8 cellular contexts compared by ENCODE assay signal in the genomic region with DNA sequence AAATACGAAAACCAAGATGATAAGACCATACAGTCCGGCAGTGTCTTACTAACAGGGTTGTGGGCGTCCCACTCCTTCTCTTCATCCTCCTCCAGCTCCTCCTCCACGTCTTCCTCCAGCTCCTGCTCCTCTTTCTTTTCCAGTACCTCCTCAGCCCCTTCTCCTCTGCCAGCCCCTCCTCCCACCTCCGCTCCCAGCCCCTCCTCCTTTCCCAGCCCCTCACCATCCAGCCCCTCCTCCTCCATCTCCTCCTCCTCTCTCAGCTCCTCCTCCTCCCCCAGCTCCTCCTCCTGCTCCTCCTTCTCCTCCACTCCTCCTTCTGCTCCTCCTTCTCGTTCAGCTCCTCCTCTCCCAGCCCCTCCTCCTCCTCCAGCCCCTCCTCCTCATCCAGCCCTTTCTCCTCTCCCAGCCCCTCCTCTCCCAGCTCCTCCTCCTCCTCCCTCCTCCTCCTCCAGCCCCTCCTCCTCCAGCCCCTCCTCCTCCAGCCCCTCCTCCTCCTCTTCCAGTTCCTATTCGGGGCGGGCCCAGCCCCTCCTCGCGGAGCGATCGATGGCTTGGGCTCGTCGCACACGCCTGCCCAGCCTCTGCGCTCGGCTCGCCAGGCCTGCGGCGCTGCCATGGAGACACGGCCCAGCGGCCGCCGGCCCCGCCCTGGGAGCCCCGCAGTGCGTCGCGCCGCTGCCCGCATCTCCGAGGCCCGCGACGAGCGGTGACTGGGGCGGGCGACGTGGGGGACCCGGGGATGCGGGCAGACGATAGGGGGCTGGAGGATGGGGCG. TPM values are rescaled to one million over a fixed set of nuclear protein-coding genes. Genes with fewer than 3 reads are reported as not detected.
DNase-seq lines count a peak whose midpoint lies in the region; ATAC-seq and TF ChIP-seq lines count a peak whose summit lies in the region.

A gene with protein sequence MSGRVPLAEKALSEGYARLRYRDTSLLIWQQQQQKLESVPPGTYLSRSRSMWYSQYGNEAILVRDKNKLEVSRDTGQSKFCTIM (plus strand): TSS at position 654 of the 778 bp plus-strand sequence. CDS start 1,267 bp downstream, outside the sequence.

- peak within 1 kb of the TSS; percentile 69 for H3K4me3 ChIP-seq in astrocyte of the cerebellum (ENCODE audit: low read depth, low read length)
- peak within 1 kb of the TSS; percentile 87 for H3K4me3 ChIP-seq in rectal smooth muscle tissue (ENCODE audit: low read length)
- peak within 1 kb of the TSS; percentile 57 to 61 for H3K4me3 ChIP-seq in aorta (ENCODE audit: low read length in 2 of 2)

- intact Hi-C loops in aorta (cut with DNase I): loop anchor here in 1 of 2 donors (2.0 kb wide), 2 partner anchors 44 to 110 kb away; a partner anchor contains a TSS

- DNase-seq in NCI-H2029 (lab: John Stamatoyannopoulos, UW) (peak; percentile 98), T-helper 9 cell (peak; percentile 85), astrocyte of the cerebellum (ENCODE audit: low read depth) (peak; percentile 100), hepatic stellate cell (ENCODE audit: low spot score) (peak; percentile 96), aorta (peak; percentile 99)

- H3K36me3 ChIP-seq in rectal smooth muscle tissue (ENCODE audit: control insufficient read depth, insufficient read depth, low read length) (peaks cover 7% of the 10 kb centered on the region), aorta (ENCODE audit: control insufficient read depth in 1 of 2, insufficient read depth in 2 of 2, low read length in 1 of 2) (no peaks in the 10 kb centered on the region)

- H3K9me3 ChIP-seq in aorta (ENCODE audit: control insufficient read depth, low read length): no peaks in the 10 kb centered on the region

- H3K27me3 ChIP-seq in rectal smooth muscle tissue (ENCODE audit: control insufficient read depth, insufficient read depth, low read length) (no peaks in the 10 kb centered on the region), aorta (ENCODE audit: control insufficient read depth in 1 of 2, insufficient read depth in 2 of 2, low read length in 1 of 2) (no peaks in the 10 kb centered on the region)

- H3K27ac ChIP-seq in rectal smooth muscle tissue (ENCODE audit: low read depth, low read length) (peak within 1 kb of the TSS; percentile 55), aorta (ENCODE audit: low read depth in 1 of 2, low read length in 2 of 2) (no peak within 1 kb of the TSS)

- no peak within 1 kb of the TSS for H3K9ac ChIP-seq in rectal smooth muscle tissue (ENCODE audit: low read length)

- H3K4me1 ChIP-seq in rectal smooth muscle tissue (ENCODE audit: control insufficient read depth, insufficient read depth, low read length): peaks cover 9% of the 10 kb centered on the region
- H3K4me1 ChIP-seq in aorta (ENCODE audit: control insufficient read depth in 1 of 2, insufficient read depth in 2 of 2, low read length in 2 of 2): no peaks in the 10 kb centered on the region

- in situ Hi-C loops in astrocyte of the cerebellum (cut with HindIII; ENCODE audit: low sequenced_read_pairs): no loop called here

- WGBS in aorta, 2 donors: 1% methylated on average over 29 to 43 of the region's 43 CpGs

- ATAC-seq in HG02970 (IDR thresholded peaks at IDR 0.05; ENCODE audit: low FRiP score, unreplicated experiment) (peak; percentile 91), aorta (ENCODE audit: low FRiP score) (peak; percentile 100)

- TF ChIP-seq POLR2A in GM15510 (IDR thresholded peaks at IDR 0.05; ENCODE audit: borderline replicate concordance, extremely low read depth, insufficient read length): peak; percentile 42

- no peak for TF ChIP-seq CTCF in astrocyte of the cerebellum (IDR thresholded peaks at IDR 0.05; ENCODE audit: low read depth, low read length, missing control alignments)

RNA-seq across cellular contexts. Expression of the gene that starts here (rescaled TPM):
- total RNA-seq in aorta: 10 to 100 TPM in 1 of 2 donors, 1 to 10 TPM in 1; 8.3 to 17.3 TPM
- 10 to 100 TPM in 1 of 2 donors, 1 to 10 TPM in 1; 5.8 to 13.8 TPM for polyA plus RNA-seq in aorta
